Comparison of ENCODE assay signal across 21 cellular contexts in the genomic region with DNA sequence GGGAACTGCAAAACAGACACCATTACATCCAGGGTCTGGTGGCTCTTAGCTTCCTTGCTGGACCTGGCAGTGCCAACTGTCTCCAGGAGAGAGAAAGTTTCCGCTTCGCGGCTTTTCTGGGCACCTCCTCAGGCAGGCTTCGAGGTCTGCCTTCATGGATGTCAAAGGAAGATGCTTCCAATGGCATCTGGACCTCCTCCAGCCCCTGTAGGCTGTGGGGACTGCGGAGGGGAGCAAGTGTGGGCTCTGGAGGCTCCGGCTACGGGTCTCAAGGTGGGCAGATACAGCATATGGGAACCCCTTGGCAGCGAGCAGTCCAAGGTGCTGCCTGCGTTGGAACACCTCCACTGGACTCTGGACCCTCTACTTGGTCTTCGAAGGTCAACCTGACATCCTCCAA. TPM values are rescaled to one million over a fixed set of nuclear protein-coding genes. Genes with fewer than 3 reads are reported as not detected.
"Had no signal": no experiment of that assay in that cellular context is flagged by ENCODE, and none has a peak within 500 bp of the region (broad histone marks: within the 10 kb centered on the region; RNA-seq: fewer than 3 reads in every experiment).

No MANE protein-coding gene starts in this region.

- H3K9me3 ChIP-seq: MG63, SJSA1 had no signal

- H3K27ac ChIP-seq: SJSA1, SK-N-MC had no signal

- H3K36me3 ChIP-seq: MG63, SJSA1 had no signal

- H3K4me3 ChIP-seq: MG63, SJSA1, SK-N-MC had no signal

- H3K27me3 ChIP-seq: MG63, SJSA1 had no signal

- DNase-seq: Karpas-422, KBM-7, MG63, NCI-H1092, NCI-H1436, NCI-H187, NCI-H2029, NCI-H2081 treated with DMSO at 0.1 percent for 48 hours, NCI-H2171, NCI-H226, NCI-H446, NCI-H510A, NCI-H524 treated with DMSO at 0.1 percent for 48 hours, NCI-H69, NCI-H774, Right ventricle myocardium superior, RPMI8226, SIG-M5 had no signal

RNA-seq across cellular contexts. Expression of gene C9orf50, which starts 6.0 kb away (rescaled TPM):
- total RNA-seq: HT1080, Right ventricle myocardium superior, SJSA1 had no signal

RNA-seq across cellular contexts. Expression of gene PRRX2, which starts 50.5 kb away (rescaled TPM):
- total RNA-seq: HT1080 had no signal
